In genomic region chr20:62182469-62183425, GRCh38 we compare ENCODE assay signal across 8 cellular contexts. TPM values are rescaled to one million over a fixed set of nuclear protein-coding genes. Genes with fewer than 3 reads are reported as not detected.
DNase-seq lines count a peak whose midpoint lies in the region; ATAC-seq and TF ChIP-seq lines count a peak whose summit lies in the region.

Gene MTG2, plus strand, starts transcription at chr20:62183028. Its CDS starts 10,393 bp downstream, at chr20:62193421.

- peak within 1 kb of the TSS; percentile 85 to 91 for H3K4me3 ChIP-seq in cardiac fibroblast (replicated peaks in 1 of 2; ENCODE audit: low read depth in 2 of 2, low read length in 2 of 2)

- CTCF ChIA-PET in activated B cell treated with CpG ODN at 0.5 μM for 24 hours (lab: Charles Lee), result no interaction called here

- H3K4me3 Mint-ChIP-seq in activated B cell treated with CpG ODN at 0.5 μM for 24 hours (peak within 1 kb of the TSS; percentile 92), immature natural killer cell (peak within 1 kb of the TSS; percentile 85 to 94 (median 92))

- H3K4me1 Mint-ChIP-seq in activated B cell treated with CpG ODN at 0.5 μM for 24 hours (peaks cover 42% of the 10 kb centered on the region), immature natural killer cell (peaks cover 30 to 46% of the 10 kb centered on the region in 2 donors)

- intact Hi-C loops in activated B cell treated with CpG ODN at 0.5 μM for 24 hours (cut with micrococcal nuclease), result loop anchor here (1.0 to 5.0 kb wide), 4 partner anchors 39 to 185 kb away; partner anchors contain the start of genes LAMA5, LSM14B, OSBPL2 and PSMA7

- TF ChIP-seq CTCF in activated B cell treated with CpG ODN at 0.5 μM for 24 hours (IDR thresholded peaks at IDR 0.05) (no peak), cardiac fibroblast (IDR thresholded peaks at IDR 0.05; ENCODE audit: low read depth, low read length) (peak; percentile 2)

- peak within 1 kb of the TSS; percentile 92 for H3K27ac Mint-ChIP-seq in activated B cell treated with CpG ODN at 0.5 μM for 24 hours
- H3K27ac Mint-ChIP-seq in immature natural killer cell, result peak within 1 kb of the TSS; percentile 94 to 97 (median 96)

- H3K27me3 Mint-ChIP-seq in activated B cell treated with CpG ODN at 0.5 μM for 24 hours (no peaks in the 10 kb centered on the region), immature natural killer cell (ENCODE audit: low read depth in 3 of 3) (peaks cover 6 to 13% (median 12%) of the 10 kb centered on the region in 3 donors)

- DNase-seq in AG08396 (ENCODE audit: low spot score) (peak; percentile 100), NCI-H345 (lab: John Stamatoyannopoulos, UW) (peak; percentile 98), activated B cell treated with CpG ODN at 0.5 μM for 24 hours (peak; percentile 87), cardiac fibroblast (ENCODE audit: low read depth in 2 of 2) (peak; percentile 95 to 96), immature natural killer cell (peak; percentile 92 to 93 (median 93)), smooth muscle cell of the brain vasculature (ENCODE audit: low read depth, low spot score) (peak; percentile 86)

- POLR2A ChIA-PET in activated B cell treated with CpG ODN at 0.5 μM for 24 hours (lab: Charles Lee), result interaction anchor here (0.6 to 1.8 kb wide), 5 partner anchors 40 to 203 kb away, joined by 3 to 8 read pairs (median 4); partner anchors contain the start of genes LSM14B, PSMA7 and SS18L1

- peak; percentile 88 for ATAC-seq in GM19025 (IDR thresholded peaks at IDR 0.05; ENCODE audit: low read depth, unreplicated experiment)
- peak; percentile 90 for ATAC-seq in HG03280 (IDR thresholded peaks at IDR 0.05; ENCODE audit: unreplicated experiment)
- peak; percentile 92 for ATAC-seq in activated B cell treated with CpG ODN at 0.5 μM for 24 hours (ENCODE audit: low read depth)

- H3K9me3 Mint-ChIP-seq in activated B cell treated with CpG ODN at 0.5 μM for 24 hours (no peaks in the 10 kb centered on the region), immature natural killer cell (no peaks in the 10 kb centered on the region)

- peaks cover 7% of the 10 kb centered on the region for H3K36me3 Mint-ChIP-seq in activated B cell treated with CpG ODN at 0.5 μM for 24 hours (ENCODE audit: low read depth)
- no peaks in the 10 kb centered on the region for H3K36me3 Mint-ChIP-seq in immature natural killer cell

RNA-seq across cellular contexts. Expression of gene MTG2, which starts in this region (rescaled TPM):
- 40.8 and 46.8 TPM in 2 replicates for total RNA-seq in activated B cell treated with CpG ODN at 0.5 μM for 24 hours
- 10 to 100 TPM; 14.5 to 19.6 (median 15.3) TPM for polyA plus RNA-seq in immature natural killer cell

Comparison
In these comparisons a context has a peak if more than half of its experiments do, and no peak if none do; other contexts are left out.
1. Peak in every context shown above with its lines: DNase-seq, ATAC-seq and H3K4me3 ChIP-seq.